9 cellular contexts compared by ENCODE assay signal in genomic region chr3:105997800-105998526, GRCh38.
A peak's percentile ranks its signal among the peaks of the same experiment; 100 is the strongest.
DNase-seq lines count a peak whose midpoint lies in the region; ATAC-seq, FAIRE-seq and TF ChIP-seq lines count a peak whose summit lies in the region.
"Had no signal": no experiment of that assay in that cellular context is flagged by ENCODE, and none has a peak within 500 bp of the region (broad histone marks: within the 10 kb centered on the region; RNA-seq: fewer than 3 reads in every experiment).

No MANE protein-coding gene starts in this region.

- DNase-seq in GM03348 (ENCODE audit: low spot score) (peak; percentile 65), RCC 7860 (ENCODE audit: low spot score) (peak; percentile 77), posterior vena cava (ENCODE audit: low spot score) (peak; percentile 76), putamen (ENCODE audit: low spot score) (no peak), spleen (no peak)

- no peaks in the 10 kb centered on the region for H3K27me3 ChIP-seq in spleen (replicated peaks in 1 of 7)
- H3K27me3 ChIP-seq: cardiac muscle cell had no signal

- 65 to 94% (median 71%) methylated on average over 3 of the region's 3 CpGs for WGBS in spleen, 5 donors

- no peak for FAIRE-seq in RCC 7860 (lab: Jason Lieb, UNC)

- no peak for TF ChIP-seq CTCF in spleen (IDR thresholded peaks at IDR 0.05 in 8 of 11, conservative IDR thresholded peaks at IDR 0.05 in 3 of 11)

- H3K27ac ChIP-seq in spleen: peak overlapping the region in 2 of 8 donors; percentile 10 to 41
- H3K27ac ChIP-seq: cardiac muscle cell had no signal

- H3K4me1 ChIP-seq in spleen: no peaks in the 10 kb centered on the region

- peak; percentile 97 for ATAC-seq in esophagus mucosa
- no peak for ATAC-seq in HG03439 (IDR thresholded peaks at IDR 0.05; ENCODE audit: unreplicated experiment)
- no peak for ATAC-seq in GM19023 (IDR thresholded peaks at IDR 0.05; ENCODE audit: unreplicated experiment)

- H3K36me3 ChIP-seq in spleen: no peaks in the 10 kb centered on the region
- H3K36me3 ChIP-seq: cardiac muscle cell had no signal

- peaks cover 0 to 34% (median 17%) of the 10 kb centered on the region in 8 donors for H3K9me3 ChIP-seq in spleen

- no peak overlapping the region for H3K4me3 ChIP-seq in spleen
- H3K4me3 ChIP-seq: cardiac muscle cell had no signal

- TF ChIP-seq POLR2A in spleen (IDR thresholded peaks at IDR 0.05): no peak

- intact Hi-C loops in posterior vena cava (cut with DNase I) (no loop called here), spleen (cut with DNase I; ENCODE audit: low total_unique reads) (no loop called here)

Comparison
In these comparisons a context has a peak if more than half of its experiments do, and no peak if none do; other contexts are left out.
1. DNase-seq: peak in GM03348 (single experiment), RCC 7860 (single experiment) and posterior vena cava (single experiment); none in putamen (single experiment) and spleen (single experiment).